17 cellular contexts compared by ENCODE assay signal in the genomic region with DNA sequence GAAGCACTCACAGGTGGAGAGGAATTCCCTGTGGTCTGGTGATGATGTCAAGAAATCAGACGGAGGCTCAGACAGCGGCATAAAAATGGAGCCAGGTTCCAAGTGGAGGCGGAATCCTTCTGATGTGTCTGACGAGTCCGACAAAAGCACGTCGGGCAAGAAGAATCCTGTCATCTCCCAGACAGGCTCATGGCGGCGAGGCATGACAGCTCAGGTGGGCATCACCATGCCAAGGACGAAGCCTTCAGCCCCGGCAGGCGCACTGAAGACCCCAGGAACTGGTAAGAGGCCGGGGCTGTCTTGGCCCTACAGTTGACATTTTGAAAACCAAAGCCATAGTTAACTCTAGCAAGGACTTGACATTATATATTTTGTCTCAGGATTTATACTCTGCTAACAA.
"Had no signal": no experiment of that assay in that cellular context is flagged by ENCODE, and none has a peak within 500 bp of the region (broad histone marks: within the 10 kb centered on the region; RNA-seq: fewer than 3 reads in every experiment).

No MANE protein-coding gene starts in this region.

- H3K36me3 ChIP-seq: prostate gland had no signal

- H3K27ac ChIP-seq: parathyroid adenoma, prostate gland, spleen, tibial nerve had no signal

- ATAC-seq: esophagus mucosa; left cardiac atrium; naive thymus-derived CD4-positive, alpha-beta T cell; sciatic nerve; stimulated activated memory B cell treated with anti-CD40 and anti-IgM and Interleukin-4, amounts not matched to agents 10 μg/mL and 1 μg/mL and 100 μg/mL, for 72 hours had no signal

- DNase-seq: effector memory CD4-positive, alpha-beta T cell; immature natural killer cell; kidney; left cardiac atrium; naive thymus-derived CD4-positive, alpha-beta T cell; nephron progenitor cell; spleen; stimulated activated CD4-positive, alpha-beta T cell treated with anti-CD3 and anti-CD28 coated beads, Interleukin-15, amount 100 ng/mL, for 24 hours; stimulated activated CD4-positive, alpha-beta T cell treated with anti-CD3 and anti-CD28 coated beads, Interleukin-1b, Interleukin-23, amount 100 ng/mL, for 48 hours; stimulated activated CD4-positive, alpha-beta T cell treated with anti-CD3 and anti-CD28 coated beads, Interleukin-4, amount 100 ng/mL, for 24 hours had no signal

- H3K36me3 Mint-ChIP-seq: naive thymus-derived CD4-positive, alpha-beta T cell had no signal

- H3K9ac ChIP-seq: parathyroid adenoma had no signal

- H3K4me1 ChIP-seq: prostate gland had no signal

- H3K27me3 ChIP-seq: spleen, tibial nerve had no signal

- H3K9me3 Mint-ChIP-seq: nephron progenitor cell; stimulated activated memory B cell treated with anti-CD40 and anti-IgM and Interleukin-4, amounts not matched to agents 10 μg/mL and 1 μg/mL and 100 μg/mL, for 72 hours; stimulated activated naive CD8-positive, alpha-beta T cell treated with anti-CD3 and anti-CD28 coated beads, Interleukin-15, Interleukin-2, amounts not matched to agents 100 ng/mL and 50 ng/mL, for 24 hours had no signal

- H2AFZ ChIP-seq: parathyroid adenoma had no signal

- H3K4me3 Mint-ChIP-seq: immature natural killer cell; naive thymus-derived CD4-positive, alpha-beta T cell; stimulated activated memory B cell treated with anti-CD40 and anti-IgM and Interleukin-4, amounts not matched to agents 10 μg/mL and 1 μg/mL and 100 μg/mL, for 72 hours; stimulated activated naive CD8-positive, alpha-beta T cell treated with anti-CD3 and anti-CD28 coated beads, Interleukin-15, Interleukin-2, amounts not matched to agents 100 ng/mL and 50 ng/mL, for 24 hours had no signal

- H3K9me3 ChIP-seq: prostate gland, spleen, tibial nerve had no signal

- H3K27me3 Mint-ChIP-seq: stimulated activated naive CD8-positive, alpha-beta T cell treated with anti-CD3 and anti-CD28 coated beads, Interleukin-15, Interleukin-2, amounts not matched to agents 100 ng/mL and 50 ng/mL, for 24 hours had no signal

- H3K27ac Mint-ChIP-seq: immature natural killer cell; naive thymus-derived CD4-positive, alpha-beta T cell; nephron progenitor cell; stimulated activated memory B cell treated with anti-CD40 and anti-IgM and Interleukin-4, amounts not matched to agents 10 μg/mL and 1 μg/mL and 100 μg/mL, for 72 hours; stimulated activated naive CD8-positive, alpha-beta T cell treated with anti-CD3 and anti-CD28 coated beads, Interleukin-15, Interleukin-2, amounts not matched to agents 100 ng/mL and 50 ng/mL, for 24 hours had no signal

- H3K4me1 Mint-ChIP-seq: naive thymus-derived CD4-positive, alpha-beta T cell had no signal

- H3K4me3 ChIP-seq: prostate gland, spleen, tibial nerve had no signal
